22 cellular contexts compared by ENCODE assay signal in genomic region chr1:14760780-14761179, GRCh38.
"Had no signal": no experiment of that assay in that cellular context is flagged by ENCODE, and none has a peak within 500 bp of the region (broad histone marks: within the 10 kb centered on the region; RNA-seq: fewer than 3 reads in every experiment).

No MANE protein-coding gene starts in this region.

- H3K9me2 ChIP-seq: SK-N-SH had no signal

- H3K4me2 ChIP-seq: SK-N-SH had no signal

- DNase-seq: IMR-90, MV-4-11, NCI-H1048, NCI-H1105, NCI-H1694, NCI-H187 treated with DMSO at 0.1 percent for 48 hours, NCI-H2081, NCI-H2107, NCI-H2171, NCI-H226, NCI-H446, NCI-H510A, NCI-H524 treated with DMSO at 0.1 percent for 48 hours, NCI-H774, PC-3, SHP77, SK-N-SH, SW 1271, T-helper 1 cell had no signal

- ATAC-seq: Panc1, PC-3 had no signal

- H3K27ac ChIP-seq: HL-60, RWPE1 had no signal

- H3K9ac ChIP-seq: SK-N-SH had no signal

- H3K9me3 ChIP-seq: SK-N-SH had no signal
